ENCODE assay signal across 8 cellular contexts in genomic region chr15:55289011-55289572, GRCh38. TPM values are rescaled to one million over a fixed set of nuclear protein-coding genes. Genes with fewer than 3 reads are reported as not detected.
DNase-seq lines count a peak whose midpoint lies in the region; ATAC-seq and TF ChIP-seq lines count a peak whose summit lies in the region.

No MANE protein-coding gene starts in this region.

- no peaks in the 10 kb centered on the region for H4K20me1 ChIP-seq in IMR-90 (ENCODE audit: insufficient read depth, low read length)

- TF ChIP-seq CTCF in GM13977 (IDR thresholded peaks at IDR 0.05; ENCODE audit: extremely low read depth, insufficient read depth, missing control alignments) (no peak), IMR-90 (conservative IDR thresholded peaks at IDR 0.05; ENCODE audit: low read depth, low read length) (no peak), endothelial cell (IDR thresholded peaks at IDR 0.05; ENCODE audit: unreplicated experiment) (no peak), upper lobe of right lung (IDR thresholded peaks at IDR 0.05) (no peak)

- peak overlapping the region; percentile 69 for H2BK5ac ChIP-seq in IMR-90 (ENCODE audit: low read depth, low read length, poor library complexity, severe bottlenecking)

- H4K8ac ChIP-seq in IMR-90 (ENCODE audit: low read depth in 2 of 2, low read length in 2 of 2): peak overlapping the region; percentile 56 to 63; a peak in 3 of 4 replicates

- no peaks in the 10 kb centered on the region for H3K36me3 ChIP-seq in ACC112 (ENCODE audit: insufficient read depth, low read length)
- no peaks in the 10 kb centered on the region; the same call in 1 of the 2 replicates for H3K36me3 ChIP-seq in IMR-90 (ENCODE audit: control insufficient read depth, insufficient read depth, low read length)
- no peaks in the 10 kb centered on the region for H3K36me3 ChIP-seq in muscle layer of colon (ENCODE audit: insufficient read depth, low read length)
- H3K36me3 ChIP-seq in upper lobe of right lung: no peaks in the 10 kb centered on the region

- peak overlapping the region; percentile 75 for H3K27ac ChIP-seq in ACC112 (ENCODE audit: low read depth, low read length)
- H3K27ac ChIP-seq in IMR-90 (ENCODE audit: insufficient read depth, low read length): peak overlapping the region; percentile 87
- peak overlapping the region; percentile 84 for H3K27ac ChIP-seq in muscle layer of colon (ENCODE audit: low read depth, low read length)
- peak overlapping the region; percentile 94 for H3K27ac ChIP-seq in upper lobe of right lung

- peaks cover 19% of the 10 kb centered on the region for H3K36me3 Mint-ChIP-seq in activated CD4-positive, alpha-beta T cell treated with anti-CD3 and anti-CD28 coated beads, Interleukin-2, amount 10 ng/mL, durations not matched to agents 7 days and 5 days (ENCODE audit: low read depth)
- H3K36me3 Mint-ChIP-seq in endothelial cell (ENCODE audit: low read depth, unreplicated experiment): no peaks in the 10 kb centered on the region

- H2BK20ac ChIP-seq in IMR-90 (ENCODE audit: low read depth, low read length): no peak overlapping the region

- POLR2A ChIA-PET in IMR-90 (lab: Charles Lee; ENCODE audit: unreplicated experiment): no interaction called here
- POLR2A ChIA-PET in activated CD4-positive, alpha-beta T cell treated with anti-CD3 and anti-CD28 coated beads, Interleukin-2, amount 10 ng/mL, durations not matched to agents 7 days and 5 days (lab: Charles Lee): no interaction called here

- peak overlapping the region; percentile 98 for H3K4me2 ChIP-seq in IMR-90 (ENCODE audit: low read depth, low read length)

- H3K4me1 ChIP-seq in ACC112 (ENCODE audit: control insufficient read depth, insufficient read depth, low read length, unreplicated experiment) (no peaks in the 10 kb centered on the region), IMR-90 (ENCODE audit: control insufficient read depth, insufficient read depth, low read length) (no peaks in the 10 kb centered on the region), muscle layer of colon (ENCODE audit: insufficient read depth, low read length) (peaks cover 4% of the 10 kb centered on the region), upper lobe of right lung (peaks cover 9% of the 10 kb centered on the region)

- peak overlapping the region; percentile 52; the same call in 1 of the 2 replicates for H3K56ac ChIP-seq in IMR-90 (ENCODE audit: extremely low read depth, insufficient read depth, low read length)

- peak overlapping the region; percentile 66 for H2AK5ac ChIP-seq in IMR-90 (ENCODE audit: low read depth, low read length)

- H3K79me2 ChIP-seq in ACC112 (ENCODE audit: control insufficient read depth, insufficient read depth, low read length, unreplicated experiment): peaks cover 42% of the 10 kb centered on the region

- peaks cover 48% of the 10 kb centered on the region for H3K4me1 Mint-ChIP-seq in activated CD4-positive, alpha-beta T cell treated with anti-CD3 and anti-CD28 coated beads, Interleukin-2, amount 10 ng/mL, durations not matched to agents 7 days and 5 days
- H3K4me1 Mint-ChIP-seq in endothelial cell (ENCODE audit: unreplicated experiment): peaks cover 31% of the 10 kb centered on the region

- H3K9ac ChIP-seq in IMR-90 (ENCODE audit: low read depth, low read length) (peak overlapping the region; percentile 95), muscle layer of colon (ENCODE audit: low read length) (peak overlapping the region; percentile 75)

- in situ Hi-C loops in GM13977 (cut with MboI; ENCODE audit: low pct_unique_long_range_greater_than_20kb, low sequenced_read_pairs, unreplicated experiment) (no loop called here), IMR-90 (cut with MboI; ENCODE audit: low sequenced_read_pairs) (no loop called here)

- BruUV-seq in IMR-90 (replicated peaks; lab: Mats Ljungman, UMichigan): TSS peak; percentile 16

- H2AFZ ChIP-seq in ACC112 (ENCODE audit: low read length, unreplicated experiment) (peak overlapping the region; percentile 92), IMR-90 (replicated peaks; ENCODE audit: low read length, poor library complexity) (peak overlapping the region; percentile 97)

- no peaks in the 10 kb centered on the region for H3K9me3 ChIP-seq in IMR-90 (ENCODE audit: control insufficient read depth, insufficient read depth, low read length)
- H3K9me3 ChIP-seq in muscle layer of colon (ENCODE audit: low read length): no peaks in the 10 kb centered on the region
- H3K9me3 ChIP-seq in upper lobe of right lung: no peaks in the 10 kb centered on the region

- H3K23ac ChIP-seq in IMR-90 (ENCODE audit: low read depth, low read length): peak overlapping the region; percentile 57

- peak overlapping the region; percentile 23; the same call in 1 of the 2 replicates for H2BK120ac ChIP-seq in IMR-90 (ENCODE audit: low read depth, low read length)

- peak overlapping the region; percentile 95 for H3K27ac Mint-ChIP-seq in activated CD4-positive, alpha-beta T cell treated with anti-CD3 and anti-CD28 coated beads, Interleukin-2, amount 10 ng/mL, durations not matched to agents 7 days and 5 days
- H3K27ac Mint-ChIP-seq in endothelial cell (ENCODE audit: unreplicated experiment): peak overlapping the region; percentile 28

- CTCF ChIA-PET in IMR-90 (lab: Yijun Ruan, JAX): no interaction called here
- CTCF ChIA-PET in activated CD4-positive, alpha-beta T cell treated with anti-CD3 and anti-CD28 coated beads, Interleukin-2, amount 10 ng/mL, durations not matched to agents 7 days and 5 days (lab: Charles Lee): interaction anchor here (0.6 kb wide), 3 partner anchors 48 to 119 kb away, joined by 3 to 6 read pairs (median 6); partner anchors contain the start of gene CCPG1

- peaks cover 5 to 22% of the 10 kb centered on the region in 2 experiments; a peak in 3 of 4 replicates for H3K79me1 ChIP-seq in IMR-90 (ENCODE audit: low read depth in 1 of 2, low read length in 2 of 2)

- H3K4me3 ChIP-seq in ACC112 (ENCODE audit: low read depth, low read length) (peak overlapping the region; percentile 96), IMR-90 (ENCODE audit: insufficient read depth, low read depth, low read length) (peak overlapping the region; percentile 68), muscle layer of colon (ENCODE audit: low read depth in 1 of 2, low read length in 2 of 2) (peak overlapping the region; percentile 71 to 83), upper lobe of right lung (peak overlapping the region; percentile 80)

- H4K5ac ChIP-seq in IMR-90 (ENCODE audit: low read depth, low read length): peak overlapping the region; percentile 53

- DNase-seq in GM13977 (ENCODE audit: low spot score): peak; percentile 42
- peak; percentile 39 for DNase-seq in IMR-90
- peak; percentile 48 for DNase-seq in activated CD4-positive, alpha-beta T cell treated with anti-CD3 and anti-CD28 coated beads, Interleukin-2, amount 10 ng/mL, durations not matched to agents 7 days and 5 days
- DNase-seq in endothelial cell (ENCODE audit: low spot score): peak; percentile 5
- DNase-seq in upper lobe of right lung: peak; percentile 72
- DNase-seq in GOT3 (lab: John Stamatoyannopoulos, UW): no peak

- peak overlapping the region; percentile 25 for H4K91ac ChIP-seq in IMR-90 (ENCODE audit: insufficient read depth, low read depth, low read length)

- peak overlapping the region; percentile 75 for H3K4ac ChIP-seq in IMR-90 (ENCODE audit: low read depth, low read length)

- 0 out of 2 replicates have a peak, but pooled peaks have one; percentile 9 for ATAC-seq in IMR-90 (ENCODE audit: low read depth)
- ATAC-seq in upper lobe of right lung: peak; percentile 52

- peak overlapping the region; percentile 61 for H3K18ac ChIP-seq in IMR-90 (ENCODE audit: low read depth, low read length)

- H3K27me3 ChIP-seq in ACC112 (ENCODE audit: insufficient read depth, low read length) (no peaks in the 10 kb centered on the region), IMR-90 (ENCODE audit: control insufficient read depth, insufficient read depth, low read length) (no peaks in the 10 kb centered on the region), muscle layer of colon (ENCODE audit: control insufficient read depth in 1 of 2, insufficient read depth in 2 of 2, low read length in 2 of 2) (no peaks in the 10 kb centered on the region), upper lobe of right lung (no peaks in the 10 kb centered on the region)

- no peak for TF ChIP-seq RAD21 in IMR-90 (IDR thresholded peaks at IDR 0.05; ENCODE audit: low read length)

- TF ChIP-seq POLR2A in IMR-90 (IDR thresholded peaks at IDR 0.05; ENCODE audit: low read depth, low read length): no peak

- no peaks in the 10 kb centered on the region for H3K9me1 ChIP-seq in IMR-90 (ENCODE audit: insufficient read depth, low read length)

- H2AK9ac ChIP-seq in IMR-90 (replicated peaks; ENCODE audit: low read depth, low read length, poor library complexity): peak overlapping the region; percentile 99

- H3K4me3 Mint-ChIP-seq in activated CD4-positive, alpha-beta T cell treated with anti-CD3 and anti-CD28 coated beads, Interleukin-2, amount 10 ng/mL, durations not matched to agents 7 days and 5 days: peak overlapping the region; percentile 93
- H3K4me3 Mint-ChIP-seq in endothelial cell (ENCODE audit: unreplicated experiment): peak overlapping the region; percentile 90

- dilution Hi-C loops in IMR-90 (cut with HindIII; ENCODE audit: low sequenced_read_pairs, unreplicated experiment): no loop called here

- H3K9me3 Mint-ChIP-seq in activated CD4-positive, alpha-beta T cell treated with anti-CD3 and anti-CD28 coated beads, Interleukin-2, amount 10 ng/mL, durations not matched to agents 7 days and 5 days: no peaks in the 10 kb centered on the region
- no peaks in the 10 kb centered on the region for H3K9me3 Mint-ChIP-seq in endothelial cell (ENCODE audit: unreplicated experiment)

- WGBS in IMR-90 (ENCODE audit: extremely low coverage in 2 of 2, insufficient read length in 1 of 2), 2 experiments: 0% methylated on average over 3 of the region's 15 CpGs; no CpG with 5 or more reads in 1 of the 2 experiments

- peak overlapping the region; percentile 93 for H3K14ac ChIP-seq in IMR-90 (replicated peaks; ENCODE audit: low read depth, low read length)

- intact Hi-C loops in IMR-90 (cut with micrococcal nuclease): no loop called here
- intact Hi-C loops in upper lobe of right lung (cut with DNase I): no loop called here

- H3K27me3 Mint-ChIP-seq in activated CD4-positive, alpha-beta T cell treated with anti-CD3 and anti-CD28 coated beads, Interleukin-2, amount 10 ng/mL, durations not matched to agents 7 days and 5 days: no peaks in the 10 kb centered on the region
- H3K27me3 Mint-ChIP-seq in endothelial cell (ENCODE audit: unreplicated experiment): peaks cover 8% of the 10 kb centered on the region

- H2BK15ac ChIP-seq in IMR-90 (ENCODE audit: low read depth, low read length): peak overlapping the region; percentile 0; the same call in 1 of the 3 replicates

RNA-seq across cellular contexts. Expression of gene RAB27A, which starts 0.5 kb away (rescaled TPM):
- total RNA-seq in IMR-90 (2012; rRNA removed): 4.8 and 8.6 TPM in 2 replicates
- polyA plus RNA-seq in IMR-90 (2012; rRNA removed): 12.1 and 13.7 TPM in 2 replicates
- polyA plus RNA-seq in IMR-90 (2012; cell fraction: cytosol; rRNA removed): 2.6 and 9.4 TPM in 2 replicates
- 1.7 and 10.6 TPM in 2 replicates for polyA plus RNA-seq in IMR-90 (2012; cell fraction: nucleus; rRNA removed; ENCODE audit: low replicate concordance)
- total RNA-seq in activated CD4-positive, alpha-beta T cell treated with anti-CD3 and anti-CD28 coated beads, Interleukin-2, amount 10 ng/mL, durations not matched to agents 7 days and 5 days: 10 to 100 TPM; 63.4 to 65.8 TPM
- 19.4 TPM for total RNA-seq in endothelial cell (ENCODE audit: unreplicated experiment)
- 72.5 TPM for total RNA-seq in upper lobe of right lung

RNA-seq across cellular contexts. Expression of gene PIGBOS1, which starts 29.8 kb away (rescaled TPM):
- total RNA-seq in IMR-90 (2012; rRNA removed): 11.7 and 12.7 TPM in 2 replicates
- 11.7 and 12.1 TPM in 2 replicates for polyA plus RNA-seq in IMR-90 (2012; rRNA removed)
- polyA plus RNA-seq in IMR-90 (2012; cell fraction: cytosol; rRNA removed): 16.6 and 26.3 TPM in 2 replicates
- 2.0 and 5.7 TPM in 2 replicates for polyA plus RNA-seq in IMR-90 (2012; cell fraction: nucleus; rRNA removed; ENCODE audit: low replicate concordance)
- 10 to 100 TPM; 11.0 to 11.4 TPM for total RNA-seq in activated CD4-positive, alpha-beta T cell treated with anti-CD3 and anti-CD28 coated beads, Interleukin-2, amount 10 ng/mL, durations not matched to agents 7 days and 5 days
- 15.4 TPM for total RNA-seq in endothelial cell (ENCODE audit: unreplicated experiment)
- 12.4 TPM for total RNA-seq in upper lobe of right lung

RNA-seq across cellular contexts. Expression of gene PIGB, which starts 29.9 kb away (rescaled TPM):
- 11.8 and 17.5 TPM in 2 replicates for total RNA-seq in IMR-90 (2012; rRNA removed)
- polyA plus RNA-seq in IMR-90 (2012; rRNA removed): 8.0 and 9.2 TPM in 2 replicates
- polyA plus RNA-seq in IMR-90 (2012; cell fraction: cytosol; rRNA removed): 2.2 and 2.9 TPM in 2 replicates
- 2.9 and 29.2 TPM in 2 replicates for polyA plus RNA-seq in IMR-90 (2012; cell fraction: nucleus; rRNA removed; ENCODE audit: low replicate concordance)
- total RNA-seq in activated CD4-positive, alpha-beta T cell treated with anti-CD3 and anti-CD28 coated beads, Interleukin-2, amount 10 ng/mL, durations not matched to agents 7 days and 5 days: 10 to 100 TPM; 22.2 to 23.4 TPM
- 12.7 TPM for total RNA-seq in endothelial cell (ENCODE audit: unreplicated experiment)
- 8.6 TPM for total RNA-seq in upper lobe of right lung
